Comparison of ENCODE assay signal across 1 cellular context in the genomic region with DNA sequence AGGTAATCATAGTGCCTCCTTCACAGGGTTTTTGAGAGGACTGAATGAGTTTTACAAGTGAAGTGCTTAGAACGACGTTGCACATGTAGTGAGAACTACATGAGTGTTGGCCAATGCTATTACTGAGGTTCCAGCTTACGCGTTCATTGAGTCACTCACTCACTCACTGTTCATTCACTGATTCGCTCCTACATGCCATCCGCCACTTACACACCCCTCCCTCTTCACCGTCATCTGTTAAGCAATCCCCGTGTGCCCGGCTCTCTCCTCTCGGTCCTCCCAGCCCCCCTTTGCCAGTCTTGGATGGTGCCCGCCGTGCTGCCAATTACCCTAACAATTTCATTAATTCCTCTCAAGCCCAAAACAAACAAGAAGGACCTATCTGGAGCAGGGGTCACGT.
TF ChIP-seq lines count a peak whose summit lies in the region.

No MANE protein-coding gene starts in this region.

TF ChIP-seq in HCT116, 20 proteins besides CTCF, POLR2A, EP300 and RAD21 (continued from another document):
- no peak for TF ChIP-seq FOSL1 (IDR thresholded peaks at IDR 0.05; ENCODE audit: low read depth)
- no peak for TF ChIP-seq TCF7L2 (IDR thresholded peaks at IDR 0.05; ENCODE audit: borderline replicate concordance, extremely low read depth, insufficient read depth, insufficient read length)
- no peak for TF ChIP-seq CEBPB (IDR thresholded peaks at IDR 0.05; ENCODE audit: low read depth)
TF ChIP-seq in HCT116: peak in this region for 0.
